In genomic region chr7:1123721-1124120, GRCh38 we compare ENCODE assay signal across 8 cellular contexts. TPM values are rescaled to one million over a fixed set of nuclear protein-coding genes. Genes with fewer than 3 reads are reported as not detected.
DNase-seq lines count a peak whose midpoint lies in the region; ATAC-seq and TF ChIP-seq lines count a peak whose summit lies in the region.

No MANE protein-coding gene starts in this region.

- peaks cover 9% of the 10 kb centered on the region for H3K4me1 Mint-ChIP-seq in activated T-cell treated with anti-CD3 and anti-CD28 coated beads, Interleukin-2, amount 50 U/mL, for 72 hours (ENCODE audit: low read depth)

- H3K4me1 ChIP-seq in ascending aorta = peaks cover 7 to 16% of the 10 kb centered on the region in 2 donors

- H3K4me3 ChIP-seq in ascending aorta = peak overlapping the region; percentile 10 to 60

- peaks cover 0 to 3% of the 10 kb centered on the region in 2 donors for H3K36me3 ChIP-seq in ascending aorta

- H3K36me3 Mint-ChIP-seq in activated T-cell treated with anti-CD3 and anti-CD28 coated beads, Interleukin-2, amount 50 U/mL, for 72 hours (ENCODE audit: insufficient read depth in 2 of 2) = no peaks in the 10 kb centered on the region

- intact Hi-C loops in ascending aorta (cut with DNase I) = loop anchor here (1.0 kb wide), 2 partner anchors 15 to 36 kb away; a partner anchor contains a TSS
- intact Hi-C loops in left ventricle myocardium superior (cut with micrococcal nuclease) = no loop called here
- intact Hi-C loops in posterior cingulate gyrus (cut with DNase I) = loop anchor here (5.0 kb wide), 1 partner anchor 36 kb away; the partner anchor contains the start of gene GPER1

- H3K27ac Mint-ChIP-seq in activated T-cell treated with anti-CD3 and anti-CD28 coated beads, Interleukin-2, amount 50 U/mL, for 72 hours = no peak overlapping the region

- peak overlapping the region; percentile 84 to 91 for H3K27ac ChIP-seq in ascending aorta

- no peaks in the 10 kb centered on the region for H3K27me3 ChIP-seq in ascending aorta

- H3K9me3 Mint-ChIP-seq in activated T-cell treated with anti-CD3 and anti-CD28 coated beads, Interleukin-2, amount 50 U/mL, for 72 hours = no peaks in the 10 kb centered on the region

- no peaks in the 10 kb centered on the region for H3K9me3 ChIP-seq in ascending aorta

- H3K27me3 Mint-ChIP-seq in activated T-cell treated with anti-CD3 and anti-CD28 coated beads, Interleukin-2, amount 50 U/mL, for 72 hours (ENCODE audit: low read depth) = no peaks in the 10 kb centered on the region

- DNase-seq in C1 segment of cervical spinal cord (lab: John Stamatoyannopoulos, UW) (peak in 13 of 14 donors; percentile 22 to 85 (median 60)), ascending aorta (ENCODE audit: low spot score in 2 of 2) (peak; percentile 43 to 94), left ventricle myocardium superior (peak; percentile 90), posterior cingulate gyrus (peak; percentile 56 to 95 (median 73)), UCSD-AML1 (lab: John Stamatoyannopoulos, UW; ENCODE audit: unreplicated experiment) (no peak), GM20000 (ENCODE audit: low spot score) (no peak)
- DNase-seq in activated T-cell treated with anti-CD3 and anti-CD28 coated beads, Interleukin-2, amount 50 U/mL, for 72 hours = no peak

- H3K4me3 Mint-ChIP-seq in activated T-cell treated with anti-CD3 and anti-CD28 coated beads, Interleukin-2, amount 50 U/mL, for 72 hours = no peak overlapping the region

- TF ChIP-seq CTCF in ascending aorta (IDR thresholded peaks at IDR 0.05) (peak; percentile 66 to 72 (median 70)), GM20000 (IDR thresholded peaks at IDR 0.05; ENCODE audit: extremely low read depth, missing control alignments) (no peak)

- ATAC-seq in left ventricle myocardium superior = peak; percentile 95
- no peak for ATAC-seq in activated T-cell treated with anti-CD3 and anti-CD28 coated beads, Interleukin-2, amount 50 U/mL, for 72 hours (replicated peaks in 1 of 2)
- no peak for ATAC-seq in HG03442 (IDR thresholded peaks at IDR 0.05; ENCODE audit: unreplicated experiment)

RNA-seq across cellular contexts. Expression of gene GPER1, which starts 35.8 kb away (rescaled TPM):
- total RNA-seq in ascending aorta (11.3 TPM), left ventricle myocardium superior (2.8 TPM)
- total RNA-seq in activated T-cell treated with anti-CD3 and anti-CD28 coated beads, Interleukin-2, amount 50 U/mL, for 72 hours = under 1 TPM; 0.24 to 0.56 TPM

RNA-seq across cellular contexts. Expression of gene ZFAND2A, which starts 36.3 kb away (rescaled TPM):
- total RNA-seq in ascending aorta (5.6 TPM), left ventricle myocardium superior (5.9 TPM)
- total RNA-seq in activated T-cell treated with anti-CD3 and anti-CD28 coated beads, Interleukin-2, amount 50 U/mL, for 72 hours = 10 to 100 TPM; 62.2 to 71.3 TPM

Comparison
In these comparisons a context has a peak if more than half of its experiments do, and no peak if none do; other contexts are left out.
1. DNase-seq: peak in C1 segment of cervical spinal cord (13 of 14), ascending aorta (2 of 2), left ventricle myocardium superior (single experiment) and posterior cingulate gyrus (10 of 10); none in UCSD-AML1 (single experiment), activated T-cell treated with anti-CD3 and anti-CD28 coated beads, Interleukin-2, amount 50 U/mL, for 72 hours (0 of 2) and GM20000 (single experiment).